ENCODE assay signal across 8 cellular contexts in the genomic region with DNA sequence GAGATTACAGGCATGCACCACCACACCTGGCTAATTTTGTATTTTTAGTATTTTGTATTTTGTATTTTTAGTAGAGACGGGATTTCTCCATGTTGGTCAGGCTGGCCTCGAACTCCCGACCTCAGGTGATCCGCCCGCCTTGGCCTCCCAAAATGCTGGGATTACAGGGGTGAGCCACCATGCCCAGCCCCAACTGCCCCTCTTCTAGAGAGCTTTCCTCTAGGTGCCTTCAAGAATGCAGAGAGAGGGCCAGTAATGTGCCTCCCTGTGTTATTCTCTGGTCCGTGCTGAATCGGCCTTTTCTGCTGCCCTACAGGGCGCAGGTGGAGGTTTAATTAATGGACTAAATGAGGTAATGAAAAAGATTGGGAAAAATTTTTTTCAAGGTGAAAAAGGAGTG. TPM values are rescaled to one million over a fixed set of nuclear protein-coding genes. Genes with fewer than 3 reads are reported as not detected.
"Had no signal": no experiment of that assay in that cellular context is flagged by ENCODE, and none has a peak within 500 bp of the region (broad histone marks: within the 10 kb centered on the region; RNA-seq: fewer than 3 reads in every experiment).

No MANE protein-coding gene starts in this region.

RNA-seq across cellular contexts. Expression of gene TNFAIP2, which starts 3.7 kb away (rescaled TPM):
- polyA plus RNA-seq: IgD-negative memory B cell had no signal

RNA-seq across cellular contexts. Expression of gene EXOC3L4, which starts 25.0 kb away (rescaled TPM):
- total RNA-seq: activated CD8-positive, alpha-beta T cell treated with anti-CD3 and anti-CD28 coated beads, Interleukin-2, amount 10 ng/mL, durations not matched to agents 7 days and 5 days; activated naive CD8-positive, alpha-beta T cell treated with anti-CD3 and anti-CD28 coated beads, Interleukin-2, amount 10 ng/mL, durations not matched to agents 7 days and 5 days; MCF 10A; T-helper 17 cell had no signal
- polyA plus RNA-seq: IgD-negative memory B cell had no signal

RNA-seq across cellular contexts. Expression of gene LBHD2, which starts 35.5 kb away (rescaled TPM):
- total RNA-seq: activated CD8-positive, alpha-beta T cell treated with anti-CD3 and anti-CD28 coated beads, Interleukin-2, amount 10 ng/mL, durations not matched to agents 7 days and 5 days; activated naive CD8-positive, alpha-beta T cell treated with anti-CD3 and anti-CD28 coated beads, Interleukin-2, amount 10 ng/mL, durations not matched to agents 7 days and 5 days; adrenal gland; MCF 10A; PC-3; T-helper 17 cell; WTC11 had no signal
- polyA plus RNA-seq: adrenal gland, IgD-negative memory B cell had no signal
